ENCODE assay signal across 18 cellular contexts in the genomic region with DNA sequence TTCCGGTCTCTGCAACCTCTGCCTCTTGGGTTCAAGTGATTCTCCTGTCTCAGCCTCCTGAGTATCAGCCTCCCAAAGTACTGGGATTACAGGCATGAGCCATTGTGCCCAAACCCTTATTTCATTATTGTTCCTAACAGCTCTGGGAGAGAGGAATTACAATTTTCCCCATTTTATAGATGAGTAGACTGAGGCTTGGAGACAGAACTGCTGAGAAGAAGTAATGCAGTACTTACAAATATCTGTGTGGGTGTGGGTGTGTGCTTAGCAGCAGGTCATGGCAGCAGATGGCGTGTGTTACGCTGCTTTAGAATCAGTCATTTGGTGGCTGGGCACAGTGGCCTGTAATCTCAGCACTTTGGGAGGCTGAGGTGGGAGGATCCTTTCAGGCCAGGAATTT. TPM values are rescaled to one million over a fixed set of nuclear protein-coding genes. Genes with fewer than 3 reads are reported as not detected.
"Had no signal": no experiment of that assay in that cellular context is flagged by ENCODE, and none has a peak within 500 bp of the region (broad histone marks: within the 10 kb centered on the region; RNA-seq: fewer than 3 reads in every experiment).

No MANE protein-coding gene starts in this region.

- H3K27ac ChIP-seq: gastrocnemius medialis, right atrium auricular region had no signal

- H3K4me3 Mint-ChIP-seq: activated B cell treated with CpG ODN at 0.5 μM for 24 hours; activated naive CD8-positive, alpha-beta T cell treated with anti-CD3 and anti-CD28 coated beads, Interleukin-2, amount 50 U/mL, for 24 hours; activated T-cell treated with anti-CD3 and anti-CD28 coated beads, Interleukin-2, amount 50 U/mL, for 72 hours; mesothelial cell of epicardium; type B pancreatic cell had no signal

- H3K27me3 ChIP-seq: gastrocnemius medialis, right atrium auricular region had no signal

- H3K9me3 ChIP-seq: gastrocnemius medialis, right atrium auricular region had no signal

- H3K4me2 ChIP-seq: smooth muscle cell had no signal

- H3K4me1 Mint-ChIP-seq: mesothelial cell of epicardium had no signal

- H3K4me3 ChIP-seq: gastrocnemius medialis, right atrium auricular region, smooth muscle cell had no signal

- H3K27ac Mint-ChIP-seq: activated B cell treated with CpG ODN at 0.5 μM for 24 hours; activated naive CD8-positive, alpha-beta T cell treated with anti-CD3 and anti-CD28 coated beads, Interleukin-2, amount 50 U/mL, for 24 hours; activated T-cell treated with anti-CD3 and anti-CD28 coated beads, Interleukin-2, amount 50 U/mL, for 72 hours; mesothelial cell of epicardium had no signal

- H3K27me3 Mint-ChIP-seq: activated B cell treated with CpG ODN at 0.5 μM for 24 hours; activated naive CD8-positive, alpha-beta T cell treated with anti-CD3 and anti-CD28 coated beads, Interleukin-2, amount 50 U/mL, for 24 hours; type B pancreatic cell had no signal

- H3K9me3 Mint-ChIP-seq: activated B cell treated with CpG ODN at 0.5 μM for 24 hours; activated naive CD8-positive, alpha-beta T cell treated with anti-CD3 and anti-CD28 coated beads, Interleukin-2, amount 50 U/mL, for 24 hours; activated T-cell treated with anti-CD3 and anti-CD28 coated beads, Interleukin-2, amount 50 U/mL, for 72 hours; mesothelial cell of epicardium; type B pancreatic cell had no signal

- DNase-seq: activated B cell treated with CpG ODN at 0.5 μM for 24 hours; activated naive CD8-positive, alpha-beta T cell treated with anti-CD3 and anti-CD28 coated beads, Interleukin-2, amount 50 U/mL, for 24 hours; activated T-cell treated with anti-CD3 and anti-CD28 coated beads, Interleukin-2, amount 50 U/mL, for 72 hours; cortex of kidney; effector memory CD4-positive, alpha-beta T cell; gastrocnemius medialis; hippocampal formation; kidney glomerular epithelial cell; stimulated activated naive CD4-positive, alpha-beta T cell; substantia nigra had no signal

- H3K4me1 ChIP-seq: gastrocnemius medialis, right atrium auricular region had no signal

RNA-seq across cellular contexts. Expression of a gene that starts 47.3 kb away (rescaled TPM):
- total RNA-seq: activated B cell treated with CpG ODN at 0.5 μM for 24 hours; activated T-cell treated with anti-CD3 and anti-CD28 coated beads, Interleukin-2, amount 50 U/mL, for 72 hours; gastrocnemius medialis; liver; mesothelial cell of epicardium; myocyte; posterior vena cava; right atrium auricular region; smooth muscle cell; T-helper 1 cell treated with Interleukin-12 subunit alpha and Interleukin-12 subunit beta and Interleukin-4 antibody, amounts not matched to agents 30 ng/mL and 1 ng/mL, for 36 hours had no signal
- polyA plus RNA-seq: smooth muscle cell had no signal
